ENCODE assay signal across 1 cellular context in the genomic region with DNA sequence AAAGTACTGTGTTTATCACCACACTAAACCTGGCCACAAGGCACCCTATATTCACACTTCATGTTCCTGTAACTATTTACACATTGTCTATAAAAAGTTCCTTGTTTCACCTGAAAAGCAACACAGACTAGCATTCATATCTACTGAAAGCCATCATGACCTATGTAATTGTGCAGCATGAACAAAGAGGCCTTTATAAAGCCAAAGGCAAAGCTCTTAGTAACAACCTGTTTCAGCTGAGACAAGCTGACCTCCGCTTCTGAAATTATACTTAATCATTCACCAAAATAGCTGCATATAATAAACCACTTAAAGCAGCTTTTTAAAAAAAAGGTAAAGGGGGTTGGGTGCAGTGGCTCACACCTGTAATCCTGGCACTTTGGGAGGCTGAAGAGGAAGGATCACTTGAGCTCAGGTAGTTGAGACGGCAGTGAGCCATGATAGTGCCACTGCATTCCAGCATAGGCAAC.
A peak's percentile ranks its signal among the peaks of the same experiment; 100 is the strongest.
TF ChIP-seq lines count a peak whose summit lies in the region.

No MANE protein-coding gene starts in this region.

TF ChIP-seq in HepG2, 621 proteins besides CTCF, POLR2A, EP300 and RAD21 (continued from another document):
- TF ChIP-seq, protein P1, sequence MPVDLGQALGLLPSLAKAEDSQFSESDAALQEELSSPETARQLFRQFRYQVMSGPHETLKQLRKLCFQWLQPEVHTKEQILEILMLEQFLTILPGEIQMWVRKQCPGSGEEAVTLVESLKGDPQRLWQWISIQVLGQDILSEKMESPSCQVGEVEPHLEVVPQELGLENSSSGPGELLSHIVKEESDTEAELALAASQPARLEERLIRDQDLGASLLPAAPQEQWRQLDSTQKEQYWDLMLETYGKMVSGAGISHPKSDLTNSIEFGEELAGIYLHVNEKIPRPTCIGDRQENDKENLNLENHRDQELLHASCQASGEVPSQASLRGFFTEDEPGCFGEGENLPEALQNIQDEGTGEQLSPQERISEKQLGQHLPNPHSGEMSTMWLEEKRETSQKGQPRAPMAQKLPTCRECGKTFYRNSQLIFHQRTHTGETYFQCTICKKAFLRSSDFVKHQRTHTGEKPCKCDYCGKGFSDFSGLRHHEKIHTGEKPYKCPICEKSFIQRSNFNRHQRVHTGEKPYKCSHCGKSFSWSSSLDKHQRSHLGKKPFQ (CRISPR knock-in tag; IDR thresholded peaks at IDR 0.05; ENCODE audit: insufficient replicate concordance) = peak; percentile 98
- 0 out of 2 replicates have a peak, but pooled peaks have one; percentile 20 for TF ChIP-seq ERF (CRISPR knock-in tag; IDR thresholded peaks at IDR 0.05)
- TF ChIP-seq, protein P2, sequence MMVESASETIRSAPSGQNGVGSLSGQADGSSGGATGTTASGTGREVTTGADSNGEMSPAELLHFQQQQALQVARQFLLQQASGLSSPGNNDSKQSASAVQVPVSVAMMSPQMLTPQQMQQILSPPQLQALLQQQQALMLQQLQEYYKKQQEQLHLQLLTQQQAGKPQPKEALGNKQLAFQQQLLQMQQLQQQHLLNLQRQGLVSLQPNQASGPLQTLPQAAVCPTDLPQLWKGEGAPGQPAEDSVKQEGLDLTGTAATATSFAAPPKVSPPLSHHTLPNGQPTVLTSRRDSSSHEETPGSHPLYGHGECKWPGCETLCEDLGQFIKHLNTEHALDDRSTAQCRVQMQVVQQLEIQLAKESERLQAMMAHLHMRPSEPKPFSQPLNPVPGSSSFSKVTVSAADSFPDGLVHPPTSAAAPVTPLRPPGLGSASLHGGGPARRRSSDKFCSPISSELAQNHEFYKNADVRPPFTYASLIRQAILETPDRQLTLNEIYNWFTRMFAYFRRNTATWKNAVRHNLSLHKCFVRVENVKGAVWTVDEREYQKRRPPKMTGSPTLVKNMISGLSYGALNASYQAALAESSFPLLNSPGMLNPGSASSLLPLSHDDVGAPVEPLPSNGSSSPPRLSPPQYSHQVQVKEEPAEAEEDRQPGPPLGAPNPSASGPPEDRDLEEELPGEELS (CRISPR knock-in tag; IDR thresholded peaks at IDR 0.05) = peak; percentile 66; the same call in 1 of the 2 replicates
- TF ChIP-seq TBX2 (CRISPR knock-in tag; IDR thresholded peaks at IDR 0.05; ENCODE audit: borderline replicate concordance) = peak; percentile 70
- TF ChIP-seq POLR2G (IDR thresholded peaks at IDR 0.05; ENCODE audit: low read depth, low read length) = peak; percentile 39; the same call in 1 of the 2 replicates
- TF ChIP-seq, protein P3, sequence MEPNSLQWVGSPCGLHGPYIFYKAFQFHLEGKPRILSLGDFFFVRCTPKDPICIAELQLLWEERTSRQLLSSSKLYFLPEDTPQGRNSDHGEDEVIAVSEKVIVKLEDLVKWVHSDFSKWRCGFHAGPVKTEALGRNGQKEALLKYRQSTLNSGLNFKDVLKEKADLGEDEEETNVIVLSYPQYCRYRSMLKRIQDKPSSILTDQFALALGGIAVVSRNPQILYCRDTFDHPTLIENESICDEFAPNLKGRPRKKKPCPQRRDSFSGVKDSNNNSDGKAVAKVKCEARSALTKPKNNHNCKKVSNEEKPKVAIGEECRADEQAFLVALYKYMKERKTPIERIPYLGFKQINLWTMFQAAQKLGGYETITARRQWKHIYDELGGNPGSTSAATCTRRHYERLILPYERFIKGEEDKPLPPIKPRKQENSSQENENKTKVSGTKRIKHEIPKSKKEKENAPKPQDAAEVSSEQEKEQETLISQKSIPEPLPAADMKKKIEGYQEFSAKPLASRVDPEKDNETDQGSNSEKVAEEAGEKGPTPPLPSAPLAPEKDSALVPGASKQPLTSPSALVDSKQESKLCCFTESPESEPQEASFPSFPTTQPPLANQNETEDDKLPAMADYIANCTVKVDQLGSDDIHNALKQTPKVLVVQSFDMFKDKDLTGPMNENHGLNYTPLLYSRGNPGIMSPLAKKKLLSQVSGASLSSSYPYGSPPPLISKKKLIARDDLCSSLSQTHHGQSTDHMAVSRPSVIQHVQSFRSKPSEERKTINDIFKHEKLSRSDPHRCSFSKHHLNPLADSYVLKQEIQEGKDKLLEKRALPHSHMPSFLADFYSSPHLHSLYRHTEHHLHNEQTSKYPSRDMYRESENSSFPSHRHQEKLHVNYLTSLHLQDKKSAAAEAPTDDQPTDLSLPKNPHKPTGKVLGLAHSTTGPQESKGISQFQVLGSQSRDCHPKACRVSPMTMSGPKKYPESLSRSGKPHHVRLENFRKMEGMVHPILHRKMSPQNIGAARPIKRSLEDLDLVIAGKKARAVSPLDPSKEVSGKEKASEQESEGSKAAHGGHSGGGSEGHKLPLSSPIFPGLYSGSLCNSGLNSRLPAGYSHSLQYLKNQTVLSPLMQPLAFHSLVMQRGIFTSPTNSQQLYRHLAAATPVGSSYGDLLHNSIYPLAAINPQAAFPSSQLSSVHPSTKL (CRISPR knock-in tag; IDR thresholded peaks at IDR 0.05) = peak; percentile 41
- TF ChIP-seq, protein P4, sequence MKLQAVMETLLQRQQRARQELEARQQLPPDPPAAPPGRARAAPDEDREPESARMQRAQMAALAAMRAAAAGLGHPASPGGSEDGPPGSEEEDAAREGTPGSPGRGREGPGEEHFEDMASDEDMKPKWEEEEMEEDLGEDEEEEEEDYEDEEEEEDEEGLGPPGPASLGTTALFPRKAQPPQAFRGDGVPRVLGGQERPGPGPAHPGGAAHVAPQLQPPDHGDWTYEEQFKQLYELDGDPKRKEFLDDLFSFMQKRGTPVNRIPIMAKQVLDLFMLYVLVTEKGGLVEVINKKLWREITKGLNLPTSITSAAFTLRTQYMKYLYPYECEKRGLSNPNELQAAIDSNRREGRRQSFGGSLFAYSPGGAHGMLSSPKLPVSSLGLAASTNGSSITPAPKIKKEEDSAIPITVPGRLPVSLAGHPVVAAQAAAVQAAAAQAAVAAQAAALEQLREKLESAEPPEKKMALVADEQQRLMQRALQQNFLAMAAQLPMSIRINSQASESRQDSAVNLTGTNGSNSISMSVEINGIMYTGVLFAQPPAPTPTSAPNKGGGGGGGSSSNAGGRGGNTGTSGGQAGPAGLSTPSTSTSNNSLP (IDR thresholded peaks at IDR 0.05; ENCODE audit: low read depth, low read length) = peak; percentile 69; the same call in 1 of the 2 replicates
- TF ChIP-seq SOX13 (IDR thresholded peaks at IDR 0.05) = no peak; the same call in 1 of the 2 replicates
- TF ChIP-seq SOX13 (CRISPR knock-in tag; conservative IDR thresholded peaks at IDR 0.05 in 1 of 2, IDR thresholded peaks at IDR 0.05 in 1 of 2) = peak in 1 of 2 experiments; percentile 73; a peak in 1 of 4 replicates
- TF ChIP-seq, protein P5, sequence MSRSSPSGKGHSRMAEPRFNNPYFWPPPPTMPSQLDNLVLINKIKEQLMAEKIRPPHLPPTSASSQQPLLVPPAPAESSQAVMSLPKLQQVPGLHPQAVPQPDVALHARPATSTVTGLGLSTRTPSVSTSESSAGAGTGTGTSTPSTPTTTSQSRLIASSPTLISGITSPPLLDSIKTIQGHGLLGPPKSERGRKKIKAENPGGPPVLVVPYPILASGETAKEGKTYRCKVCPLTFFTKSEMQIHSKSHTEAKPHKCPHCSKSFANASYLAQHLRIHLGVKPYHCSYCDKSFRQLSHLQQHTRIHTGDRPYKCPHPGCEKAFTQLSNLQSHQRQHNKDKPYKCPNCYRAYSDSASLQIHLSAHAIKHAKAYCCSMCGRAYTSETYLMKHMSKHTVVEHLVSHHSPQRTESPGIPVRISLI (CRISPR knock-in tag; IDR thresholded peaks at IDR 0.05; ENCODE audit: borderline replicate concordance) = peak; percentile 56; the same call in 1 of the 2 replicates
- TF ChIP-seq, protein P6, sequence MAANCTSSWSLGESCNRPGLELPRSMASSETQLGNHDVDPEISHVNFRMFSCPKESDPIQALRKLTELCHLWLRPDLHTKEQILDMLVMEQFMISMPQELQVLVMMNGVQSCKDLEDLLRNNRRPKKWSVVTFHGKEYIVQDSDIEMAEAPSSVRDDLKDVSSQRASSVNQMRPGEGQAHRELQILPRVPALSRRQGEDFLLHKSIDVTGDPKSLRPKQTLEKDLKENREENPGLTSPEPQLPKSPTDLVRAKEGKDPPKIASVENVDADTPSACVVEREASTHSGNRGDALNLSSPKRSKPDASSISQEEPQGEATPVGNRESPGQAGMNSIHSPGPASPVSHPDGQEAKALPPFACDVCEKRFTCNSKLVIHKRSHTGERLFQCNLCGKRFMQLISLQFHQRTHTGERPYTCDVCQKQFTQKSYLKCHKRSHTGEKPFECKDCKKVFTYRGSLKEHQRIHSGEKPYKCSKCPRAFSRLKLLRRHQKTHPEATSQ (CRISPR knock-in tag; IDR thresholded peaks at IDR 0.05; ENCODE audit: borderline replicate concordance) = 0 out of 2 replicates have a peak, but pooled peaks have one; percentile 19
- no peak for TF ChIP-seq ZNF20 (CRISPR knock-in tag; IDR thresholded peaks at IDR 0.05)
- peak; percentile 35 for TF ChIP-seq SKI (IDR thresholded peaks at IDR 0.05; ENCODE audit: partially characterized antibody)
- peak; percentile 59; the same call in 1 of the 2 replicates for TF ChIP-seq FOXJ3 (CRISPR knock-in tag; IDR thresholded peaks at IDR 0.05; ENCODE audit: borderline replicate concordance)
- TF ChIP-seq, protein P7, sequence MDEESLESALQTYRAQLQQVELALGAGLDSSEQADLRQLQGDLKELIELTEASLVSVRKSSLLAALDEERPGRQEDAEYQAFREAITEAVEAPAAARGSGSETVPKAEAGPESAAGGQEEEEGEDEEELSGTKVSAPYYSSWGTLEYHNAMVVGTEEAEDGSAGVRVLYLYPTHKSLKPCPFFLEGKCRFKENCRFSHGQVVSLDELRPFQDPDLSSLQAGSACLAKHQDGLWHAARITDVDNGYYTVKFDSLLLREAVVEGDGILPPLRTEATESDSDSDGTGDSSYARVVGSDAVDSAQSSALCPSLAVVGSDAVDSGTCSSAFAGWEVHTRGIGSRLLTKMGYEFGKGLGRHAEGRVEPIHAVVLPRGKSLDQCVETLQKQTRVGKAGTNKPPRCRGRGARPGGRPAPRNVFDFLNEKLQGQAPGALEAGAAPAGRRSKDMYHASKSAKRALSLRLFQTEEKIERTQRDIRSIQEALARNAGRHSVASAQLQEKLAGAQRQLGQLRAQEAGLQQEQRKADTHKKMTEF (CRISPR knock-in tag; IDR thresholded peaks at IDR 0.05) = peak; percentile 31; the same call in 1 of the 2 replicates
- TF ChIP-seq SOX5 (CRISPR knock-in tag; IDR thresholded peaks at IDR 0.05; ENCODE audit: borderline replicate concordance) = peak; percentile 59; the same call in 1 of the 2 replicates
- TF ChIP-seq FOXK2 (IDR thresholded peaks at IDR 0.05) = peak; percentile 66
- no peak for TF ChIP-seq HCFC1 (IDR thresholded peaks at IDR 0.05; ENCODE audit: low read depth, low read length)
- peak; percentile 67 for TF ChIP-seq ISL2 (CRISPR knock-in tag; IDR thresholded peaks at IDR 0.05)
- TF ChIP-seq NCOR1 (IDR thresholded peaks at IDR 0.05; ENCODE audit: borderline replicate concordance, low read length) = peak; percentile 47; the same call in 1 of the 2 replicates
- TF ChIP-seq DR1 (CRISPR knock-in tag; IDR thresholded peaks at IDR 0.05) = no peak
